In genomic region chr7:8357536-8357935, GRCh38 we compare ENCODE assay signal across 18 cellular contexts.
"Had no signal": no experiment of that assay in that cellular context is flagged by ENCODE, and none has a peak within 500 bp of the region (broad histone marks: within the 10 kb centered on the region; RNA-seq: fewer than 3 reads in every experiment).

No MANE protein-coding gene starts in this region.

- H3K36me3 ChIP-seq: ascending aorta had no signal

- H3K27me3 ChIP-seq: ascending aorta, dorsolateral prefrontal cortex had no signal

- H3K9me3 ChIP-seq: ascending aorta, psoas muscle had no signal

- H3K4me3 ChIP-seq: ascending aorta, psoas muscle had no signal

- ATAC-seq: activated CD4-positive, alpha-beta T cell treated with anti-CD3 and anti-CD28 coated beads for 36 hours; activated CD8-positive, alpha-beta T cell treated with anti-CD3 and anti-CD28 coated beads for 36 hours; esophagus mucosa; left lobe of liver; psoas muscle; sciatic nerve had no signal

- H3K9me3 Mint-ChIP-seq: activated CD8-positive, alpha-beta T cell treated with anti-CD3 and anti-CD28 coated beads for 36 hours had no signal

- DNase-seq: activated CD4-positive, alpha-beta T cell treated with anti-CD3 and anti-CD28 coated beads for 36 hours; activated CD8-positive, alpha-beta memory T cell treated with anti-CD3 and anti-CD28 coated beads, Interleukin-2, amount 50 U/mL, for 48 hours; activated CD8-positive, alpha-beta T cell treated with anti-CD3 and anti-CD28 coated beads for 36 hours; activated naive CD4-positive, alpha-beta T cell; dorsolateral prefrontal cortex; head of caudate nucleus; mesenchymal stem cell; psoas muscle; stimulated activated CD4-positive, alpha-beta T cell treated with anti-CD3 and anti-CD28 coated beads, Interleukin-12 subunit alpha, Interleukin-12 subunit beta, amount 100 ng/mL, for 4 hours; stimulated activated naive CD4-positive, alpha-beta T cell treated with Interleukin-2 at 50 U/mL for 16 hours; T1000; trophoblast cell had no signal

- H3K4me1 Mint-ChIP-seq: activated CD4-positive, alpha-beta T cell treated with anti-CD3 and anti-CD28 coated beads for 36 hours; nephron had no signal

- H3K4me1 ChIP-seq: ascending aorta, psoas muscle had no signal

- H3K27ac Mint-ChIP-seq: activated CD4-positive, alpha-beta T cell treated with anti-CD3 and anti-CD28 coated beads for 36 hours; activated CD8-positive, alpha-beta T cell treated with anti-CD3 and anti-CD28 coated beads for 36 hours; nephron had no signal

- H3K4me3 Mint-ChIP-seq: activated CD4-positive, alpha-beta T cell treated with anti-CD3 and anti-CD28 coated beads for 36 hours; activated CD8-positive, alpha-beta T cell treated with anti-CD3 and anti-CD28 coated beads for 36 hours; nephron had no signal

- H3K27ac ChIP-seq: ascending aorta, dorsolateral prefrontal cortex, psoas muscle, VCaP had no signal
